18 cellular contexts compared by ENCODE assay signal in genomic region chr6:121465101-121465500, GRCh38.
"Had no signal": no experiment of that assay in that cellular context is flagged by ENCODE, and none has a peak within 500 bp of the region (broad histone marks: within the 10 kb centered on the region; RNA-seq: fewer than 3 reads in every experiment).

No MANE protein-coding gene starts in this region.

- H3K9me3 Mint-ChIP-seq: dendritic cell treated with granulocyte-macrophage colony-stimulating factor and Interleukin-4, amounts not matched to agents 40 ng/mL and 50 ng/mL, for 4 days; stimulated activated effector memory CD8-positive, alpha-beta T cell treated with anti-CD3 and anti-CD28 coated beads, Interleukin-12 subunit alpha, Interleukin-12 subunit beta, amount 100 ng/mL, for 72 hours; T-helper 1 cell treated with Interleukin-12 subunit alpha and Interleukin-12 subunit beta and Interleukin-4 antibody, amounts not matched to agents 30 μg/mL and 1 μg/mL, for 36 hours; type B pancreatic cell had no signal

- DNase-seq: activated CD4-positive, alpha-beta T cell treated with anti-CD3 and anti-CD28 coated beads, Interleukin-2, amount 50 U/mL, for 1 hour; activated CD8-positive, alpha-beta memory T cell treated with anti-CD3 and anti-CD28 coated beads for 24 hours; activated gamma-delta T cell treated with Interleukin-2 at 50 U/mL for 16 hours; activated T-cell treated with anti-CD3 and anti-CD28 coated beads, Interleukin-2, amount 50 U/mL, for 72 hours; effector CD8-positive, alpha-beta T cell; head of caudate nucleus; left ventricle myocardium superior; right cardiac atrium; small intestine; stimulated activated CD4-positive, alpha-beta T cell treated with anti-CD3 and anti-CD28 coated beads, Interleukin-4, amount 100 ng/mL, for 24 hours; stomach had no signal

- H3K36me3 ChIP-seq: cardiac muscle cell, prostate gland, stomach had no signal

- H3K9me3 ChIP-seq: prostate gland, stomach had no signal

- H3K27me3 Mint-ChIP-seq: activated naive CD8-positive, alpha-beta T cell; dendritic cell treated with granulocyte-macrophage colony-stimulating factor and Interleukin-4, amounts not matched to agents 40 ng/mL and 50 ng/mL, for 4 days; type B pancreatic cell had no signal

- H3K27ac Mint-ChIP-seq: activated naive CD8-positive, alpha-beta T cell; activated T-cell treated with anti-CD3 and anti-CD28 coated beads, Interleukin-2, amount 50 U/mL, for 72 hours; dendritic cell treated with granulocyte-macrophage colony-stimulating factor and Interleukin-4, amounts not matched to agents 40 ng/mL and 50 ng/mL, for 4 days; stimulated activated effector memory CD8-positive, alpha-beta T cell treated with anti-CD3 and anti-CD28 coated beads, Interleukin-12 subunit alpha, Interleukin-12 subunit beta, amount 100 ng/mL, for 72 hours; T-helper 1 cell treated with Interleukin-12 subunit alpha and Interleukin-12 subunit beta and Interleukin-4 antibody, amounts not matched to agents 30 μg/mL and 1 μg/mL, for 36 hours; type B pancreatic cell had no signal

- H3K4me1 ChIP-seq: prostate gland, stomach had no signal

- H3K4me3 Mint-ChIP-seq: activated naive CD8-positive, alpha-beta T cell; activated T-cell treated with anti-CD3 and anti-CD28 coated beads, Interleukin-2, amount 50 U/mL, for 72 hours; dendritic cell treated with granulocyte-macrophage colony-stimulating factor and Interleukin-4, amounts not matched to agents 40 ng/mL and 50 ng/mL, for 4 days; stimulated activated effector memory CD8-positive, alpha-beta T cell treated with anti-CD3 and anti-CD28 coated beads, Interleukin-12 subunit alpha, Interleukin-12 subunit beta, amount 100 ng/mL, for 72 hours; T-helper 1 cell treated with Interleukin-12 subunit alpha and Interleukin-12 subunit beta and Interleukin-4 antibody, amounts not matched to agents 30 μg/mL and 1 μg/mL, for 36 hours; type B pancreatic cell had no signal

- H3K4me3 ChIP-seq: cardiac muscle cell, prostate gland, stomach had no signal

- H3K27ac ChIP-seq: cardiac muscle cell, prostate gland, stomach had no signal

- H3K27me3 ChIP-seq: cardiac muscle cell, stomach had no signal

- H3K4me1 Mint-ChIP-seq: stimulated activated effector memory CD8-positive, alpha-beta T cell treated with anti-CD3 and anti-CD28 coated beads, Interleukin-12 subunit alpha, Interleukin-12 subunit beta, amount 100 ng/mL, for 72 hours had no signal

- H3K36me3 Mint-ChIP-seq: activated naive CD8-positive, alpha-beta T cell; stimulated activated effector memory CD8-positive, alpha-beta T cell treated with anti-CD3 and anti-CD28 coated beads, Interleukin-12 subunit alpha, Interleukin-12 subunit beta, amount 100 ng/mL, for 72 hours; type B pancreatic cell had no signal
